ENCODE assay signal across 9 cellular contexts in the genomic region with DNA sequence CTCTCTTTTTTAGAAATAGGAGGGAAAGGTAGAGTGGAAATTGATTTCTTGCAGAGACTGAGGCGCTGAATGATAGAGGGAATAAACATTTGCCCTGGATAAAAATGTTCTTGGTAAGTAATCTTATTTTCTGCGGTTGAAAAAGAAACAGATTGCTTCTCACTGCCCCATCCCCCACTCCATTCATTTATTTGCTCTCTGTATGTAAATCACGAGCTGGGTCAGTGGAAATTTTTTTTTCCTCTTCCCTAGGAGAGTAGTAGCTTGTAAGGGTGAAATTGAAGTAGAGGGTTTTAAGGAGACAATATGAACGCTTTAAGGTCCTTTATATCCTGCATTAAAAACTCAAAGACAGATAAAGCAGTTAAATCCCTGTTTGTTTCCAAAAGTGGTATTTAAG. TPM values are rescaled to one million over a fixed set of nuclear protein-coding genes. Genes with fewer than 3 reads are reported as not detected.
DNase-seq lines count a peak whose midpoint lies in the region; ATAC-seq and TF ChIP-seq lines count a peak whose summit lies in the region.
"Had no signal": no experiment of that assay in that cellular context is flagged by ENCODE, and none has a peak within 500 bp of the region (broad histone marks: within the 10 kb centered on the region; RNA-seq: fewer than 3 reads in every experiment).

No MANE protein-coding gene starts in this region.

- H3K27me3 ChIP-seq in ACC112 (ENCODE audit: insufficient read depth, low read length): peaks cover 46% of the 10 kb centered on the region

- no peak overlapping the region for H3K4me3 Mint-ChIP-seq in activated T-helper 2 cell treated with anti-CD3 and anti-CD28 coated beads, Interferon-gamma antibody, Interleukin-2, Interleukin-4, amounts not matched to agents 10 μg/mL and 5 μg/mL and 100 μg/mL, durations not matched to agents 14 hours and 24 hours and 36 hours (ENCODE audit: low read depth)

- peak overlapping the region; percentile 22 for H3K4me3 ChIP-seq in ACC112 (ENCODE audit: low read depth, low read length)
- no peak overlapping the region for H3K4me3 ChIP-seq in mucosa of descending colon

- no peaks in the 10 kb centered on the region for H3K36me3 ChIP-seq in ACC112 (ENCODE audit: insufficient read depth, low read length)
- no peaks in the 10 kb centered on the region for H3K36me3 ChIP-seq in mucosa of descending colon (ENCODE audit: low read depth)

- peak; percentile 47 for DNase-seq in NCI-H146 (lab: John Stamatoyannopoulos, UW)
- DNase-seq in cerebellum (ENCODE audit: low spot score): peak; percentile 27
- DNase-seq in mucosa of descending colon: peak in 1 of 3 donors; percentile 74
- DNase-seq in middle frontal gyrus (ENCODE audit: extremely low spot score, low spot score): no peak
- no peak for DNase-seq in activated T-helper 2 cell treated with anti-CD3 and anti-CD28 coated beads, Interferon-gamma antibody, Interleukin-2, Interleukin-4, amounts not matched to agents 10 μg/mL and 5 μg/mL and 100 μg/mL, durations not matched to agents 14 hours and 24 hours and 36 hours (ENCODE audit: low spot score)
- DNase-seq: Karpas-422 had no signal

- H3K9me3 Mint-ChIP-seq in activated T-helper 2 cell treated with anti-CD3 and anti-CD28 coated beads, Interferon-gamma antibody, Interleukin-2, Interleukin-4, amounts not matched to agents 10 μg/mL and 5 μg/mL and 100 μg/mL, durations not matched to agents 14 hours and 24 hours and 36 hours: no peaks in the 10 kb centered on the region

- H3K9me3 ChIP-seq in mucosa of descending colon: no peaks in the 10 kb centered on the region

- H3K4me1 ChIP-seq in ACC112 (ENCODE audit: control insufficient read depth, insufficient read depth, low read length, unreplicated experiment) (no peaks in the 10 kb centered on the region), mucosa of descending colon (ENCODE audit: low read depth) (peaks cover 3% of the 10 kb centered on the region)

- H3K4me1 Mint-ChIP-seq in activated T-helper 2 cell treated with anti-CD3 and anti-CD28 coated beads, Interferon-gamma antibody, Interleukin-2, Interleukin-4, amounts not matched to agents 10 μg/mL and 5 μg/mL and 100 μg/mL, durations not matched to agents 14 hours and 24 hours and 36 hours (ENCODE audit: low read depth): no peaks in the 10 kb centered on the region

- no peak overlapping the region for H3K27ac Mint-ChIP-seq in activated T-helper 2 cell treated with anti-CD3 and anti-CD28 coated beads, Interferon-gamma antibody, Interleukin-2, Interleukin-4, amounts not matched to agents 10 μg/mL and 5 μg/mL and 100 μg/mL, durations not matched to agents 14 hours and 24 hours and 36 hours

- intact Hi-C loops in mucosa of descending colon (cut with DNase I, micrococcal nuclease): no loop called here
- intact Hi-C loops in activated T-helper 2 cell treated with anti-CD3 and anti-CD28 coated beads, Interferon-gamma antibody, Interleukin-2, Interleukin-4, amounts not matched to agents 10 μg/mL and 5 μg/mL and 100 μg/mL, durations not matched to agents 14 hours and 24 hours and 36 hours (cut with micrococcal nuclease): no loop called here

- ATAC-seq in mucosa of descending colon (peak; percentile 40), GM18867 (IDR thresholded peaks at IDR 0.05; ENCODE audit: unreplicated experiment) (no peak), HG03097 (IDR thresholded peaks at IDR 0.05; ENCODE audit: low FRiP score, unreplicated experiment) (no peak)

- H3K27ac ChIP-seq in ACC112 (ENCODE audit: low read depth, low read length): no peak overlapping the region

- H3K79me2 ChIP-seq in ACC112 (ENCODE audit: control insufficient read depth, insufficient read depth, low read length, unreplicated experiment): no peaks in the 10 kb centered on the region

- H3K27me3 Mint-ChIP-seq in activated T-helper 2 cell treated with anti-CD3 and anti-CD28 coated beads, Interferon-gamma antibody, Interleukin-2, Interleukin-4, amounts not matched to agents 10 μg/mL and 5 μg/mL and 100 μg/mL, durations not matched to agents 14 hours and 24 hours and 36 hours (ENCODE audit: low read depth): peaks cover 32% of the 10 kb centered on the region

- H3K36me3 Mint-ChIP-seq in activated T-helper 2 cell treated with anti-CD3 and anti-CD28 coated beads, Interferon-gamma antibody, Interleukin-2, Interleukin-4, amounts not matched to agents 10 μg/mL and 5 μg/mL and 100 μg/mL, durations not matched to agents 14 hours and 24 hours and 36 hours (ENCODE audit: low read depth): no peaks in the 10 kb centered on the region

- no peak overlapping the region for H2AFZ ChIP-seq in ACC112 (ENCODE audit: low read length, unreplicated experiment)

- TF ChIP-seq CTCF in mucosa of descending colon (IDR thresholded peaks at IDR 0.05): no peak

RNA-seq across cellular contexts. Expression of a gene that starts 1.4 kb away (rescaled TPM):
- 33.2 TPM for total RNA-seq in cerebellum
- total RNA-seq in mucosa of descending colon: 10 to 100 TPM; 12.4 to 48.7 (median 14.2) TPM
- total RNA-seq in activated T-helper 2 cell treated with anti-CD3 and anti-CD28 coated beads, Interferon-gamma antibody, Interleukin-2, Interleukin-4, amounts not matched to agents 10 μg/mL and 5 μg/mL and 100 μg/mL, durations not matched to agents 14 hours and 24 hours and 36 hours: not detected in 2 replicates

Comparison
In these comparisons a context has a peak if more than half of its experiments do, and no peak if none do; other contexts are left out.
1. DNase-seq: peak in NCI-H146 (single experiment) and cerebellum (single experiment); none in middle frontal gyrus (single experiment) and activated T-helper 2 cell treated with anti-CD3 and anti-CD28 coated beads, Interferon-gamma antibody, Interleukin-2, Interleukin-4, amounts not matched to agents 10 μg/mL and 5 μg/mL and 100 μg/mL, durations not matched to agents 14 hours and 24 hours and 36 hours (single experiment).
2. RNA of a gene that starts 1.4 kb away (total RNA-seq): 33.2 TPM in cerebellum (single experiment) and 12.4 to 48.7 TPM in mucosa of descending colon; not detected in activated T-helper 2 cell treated with anti-CD3 and anti-CD28 coated beads, Interferon-gamma antibody, Interleukin-2, Interleukin-4, amounts not matched to agents 10 μg/mL and 5 μg/mL and 100 μg/mL, durations not matched to agents 14 hours and 24 hours and 36 hours; every median in the first group is over 10 times any median in the second.